Comparison of ENCODE assay signal across 1 cellular context in the genomic region with DNA sequence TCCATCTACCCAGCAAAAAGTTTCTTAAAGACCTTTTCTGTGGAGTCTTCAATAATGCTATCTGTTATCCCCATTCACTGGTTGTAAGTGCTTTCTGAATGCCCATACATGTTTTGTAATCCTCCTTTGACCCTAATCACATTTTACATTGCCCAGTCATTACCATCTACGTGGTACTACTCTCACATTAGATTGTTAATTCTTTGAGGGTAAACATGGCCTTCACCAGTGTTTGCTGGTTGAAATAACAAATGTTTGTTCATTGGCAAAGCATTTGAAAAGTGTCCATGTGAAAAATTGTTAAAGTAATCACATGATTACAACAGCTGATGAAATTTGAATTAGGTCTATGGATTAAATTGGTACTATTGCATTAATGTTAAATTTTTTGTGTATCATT.
TF ChIP-seq lines count a peak whose summit lies in the region.

No MANE protein-coding gene starts in this region.

TF ChIP-seq in H1, 55 proteins besides CTCF, POLR2A, EP300 and RAD21:
- no peak for TF ChIP-seq KDM1A (IDR thresholded peaks at IDR 0.05; ENCODE audit: borderline replicate concordance, low read length)
- no peak for TF ChIP-seq RFX5 (IDR thresholded peaks at IDR 0.05; ENCODE audit: borderline replicate concordance, low read depth, low read length)
- no peak for TF ChIP-seq CHD1 (IDR thresholded peaks at IDR 0.05; ENCODE audit: low read depth, low read length)
- TF ChIP-seq TAF7 (optimal IDR thresholded peaks at IDR 0.05; ENCODE audit: borderline replicate concordance, low read depth, low read length), result no peak
- no peak for TF ChIP-seq EZH2 (IDR thresholded peaks at IDR 0.05; ENCODE audit: low read depth, low read length, severe bottlenecking)
- no peak for TF ChIP-seq SIX5 (IDR thresholded peaks at IDR 0.05; ENCODE audit: low read depth, low read length)
